8 cellular contexts compared by ENCODE assay signal in the genomic region with DNA sequence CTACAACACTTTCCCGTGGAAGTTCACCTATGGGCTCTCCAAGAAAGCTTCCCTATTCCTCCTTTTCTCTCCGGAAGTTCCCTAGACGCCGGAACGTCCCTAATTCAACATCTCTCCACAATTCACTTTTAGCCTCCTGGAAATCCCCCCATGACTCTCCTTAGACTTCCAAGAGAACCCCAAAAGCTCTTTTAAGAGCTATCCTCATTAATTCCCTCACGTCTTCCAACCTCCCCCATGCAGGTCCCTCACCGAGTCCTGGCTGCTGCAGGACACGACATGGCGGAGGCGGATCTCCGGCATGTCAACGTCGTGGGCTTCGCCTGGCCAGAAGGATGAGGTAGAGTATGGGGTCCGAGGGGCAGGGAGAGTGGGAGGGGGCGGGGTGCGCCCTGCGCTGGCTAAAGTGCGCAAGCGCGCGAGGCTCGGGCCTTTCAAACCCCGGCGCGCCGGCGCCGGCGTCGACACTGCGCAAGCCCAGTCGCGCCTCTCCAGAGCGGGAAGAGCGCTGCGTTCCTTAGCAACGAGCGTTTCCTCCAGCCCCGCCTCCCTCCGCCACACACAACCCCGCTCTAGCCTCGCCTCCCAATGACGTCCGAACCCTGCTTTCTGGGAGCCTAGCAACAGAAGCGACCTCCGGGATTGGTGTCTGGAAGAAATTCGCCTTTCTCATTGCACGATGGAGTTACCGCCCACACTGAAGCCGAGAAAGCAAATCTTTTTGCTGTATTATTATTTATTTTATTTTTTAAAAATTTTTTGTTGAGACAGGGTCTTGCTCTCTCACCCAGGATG. TPM values are rescaled to one million over a fixed set of nuclear protein-coding genes. Genes with fewer than 3 reads are reported as not detected.
DNase-seq lines count a peak whose midpoint lies in the region; ATAC-seq and TF ChIP-seq lines count a peak whose summit lies in the region.

A gene (plus strand): TSS at position 646 of the 795 bp plus-strand sequence. CDS start 1,391 bp downstream, outside the sequence.
A gene with protein sequence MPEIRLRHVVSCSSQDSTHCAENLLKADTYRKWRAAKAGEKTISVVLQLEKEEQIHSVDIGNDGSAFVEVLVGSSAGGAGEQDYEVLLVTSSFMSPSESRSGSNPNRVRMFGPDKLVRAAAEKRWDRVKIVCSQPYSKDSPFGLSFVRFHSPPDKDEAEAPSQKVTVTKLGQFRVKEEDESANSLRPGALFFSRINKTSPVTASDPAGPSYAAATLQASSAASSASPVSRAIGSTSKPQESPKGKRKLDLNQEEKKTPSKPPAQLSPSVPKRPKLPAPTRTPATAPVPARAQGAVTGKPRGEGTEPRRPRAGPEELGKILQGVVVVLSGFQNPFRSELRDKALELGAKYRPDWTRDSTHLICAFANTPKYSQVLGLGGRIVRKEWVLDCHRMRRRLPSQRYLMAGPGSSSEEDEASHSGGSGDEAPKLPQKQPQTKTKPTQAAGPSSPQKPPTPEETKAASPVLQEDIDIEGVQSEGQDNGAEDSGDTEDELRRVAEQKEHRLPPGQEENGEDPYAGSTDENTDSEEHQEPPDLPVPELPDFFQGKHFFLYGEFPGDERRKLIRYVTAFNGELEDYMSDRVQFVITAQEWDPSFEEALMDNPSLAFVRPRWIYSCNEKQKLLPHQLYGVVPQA (minus strand): TSS at position 372 of the 795 bp plus-strand sequence. CDS start 69 bp downstream, at position 303.

- peak within 1 kb of the TSS; percentile 100 for H2AFZ ChIP-seq in PC-3 (ENCODE audit: low read length)

- peak; percentile 95 for DNase-seq in DMS114 treated with DMSO at 0.1 percent for 48 hours (lab: John Stamatoyannopoulos, UW; ENCODE audit: unreplicated experiment)
- DNase-seq in PC-3, result peak; percentile 97
- DNase-seq in activated T-cell treated with anti-CD3 and anti-CD28 coated beads, Interleukin-2, amount 50 U/mL, for 24 hours, result peak; percentile 94
- peak; percentile 85 to 87 for DNase-seq in stimulated activated CD8-positive, alpha-beta memory T cell treated with anti-CD3 and anti-CD28 coated beads, Interleukin-7, amount 100 ng/mL, for 1 hour (ENCODE audit: low read depth in 2 of 2)

- H3K4me3 ChIP-seq in PC-3 (ENCODE audit: low read length) (peak within 1 kb of the TSS; percentile 100), esophagus (ENCODE audit: low read depth in 1 of 2, low read length in 2 of 2) (peak within 1 kb of the TSS; percentile 68 to 88), mucosa of stomach (ENCODE audit: low read length) (peak within 1 kb of the TSS; percentile 89)

- peaks cover 55% of the 10 kb centered on the region for H3K4me1 Mint-ChIP-seq in activated T-cell treated with anti-CD3 and anti-CD28 coated beads, Interleukin-2, amount 50 U/mL, for 24 hours (ENCODE audit: low read depth)

- ATAC-seq in GM21576 (IDR thresholded peaks at IDR 0.05; ENCODE audit: unreplicated experiment) (peak; percentile 94), PC-3 (peak; percentile 99)

- H3K4me2 ChIP-seq in PC-3 (ENCODE audit: low read length), result peak within 1 kb of the TSS; percentile 100

- peak within 1 kb of the TSS; percentile 96 for H3K27ac Mint-ChIP-seq in activated T-cell treated with anti-CD3 and anti-CD28 coated beads, Interleukin-2, amount 50 U/mL, for 24 hours

- TF ChIP-seq CTCF in PC-3 (conservative IDR thresholded peaks at IDR 0.05; ENCODE audit: low read depth, low read length), result no peak

- peaks cover 15% of the 10 kb centered on the region for H3K79me2 ChIP-seq in PC-3 (ENCODE audit: low read length)

- H4K20me1 ChIP-seq in PC-3 (ENCODE audit: low read length), result no peaks in the 10 kb centered on the region

- POLR2A ChIA-PET in PC-3 (lab: Charles Lee; ENCODE audit: unreplicated experiment), result interaction anchor here (0.6 kb wide), 1 partner anchor 84 kb away, joined by 4 read pairs; no protein-coding TSS in a partner anchor

- intact Hi-C loops in PC-3 (cut with micrococcal nuclease), result loop anchor here (1.0 kb wide), 1 partner anchor 21 kb away; a partner anchor contains a TSS

- peak within 1 kb of the TSS; percentile 57 for H3K27ac ChIP-seq in PC-3 (ENCODE audit: low read length)
- peak within 1 kb of the TSS; percentile 77 to 84 for H3K27ac ChIP-seq in esophagus (ENCODE audit: low read depth in 2 of 2, low read length in 1 of 2)

- H3K4me1 ChIP-seq in PC-3 (ENCODE audit: insufficient read depth, low read length), result peaks cover 9% of the 10 kb centered on the region
- peaks cover 7 to 13% of the 10 kb centered on the region in 2 donors for H3K4me1 ChIP-seq in esophagus (ENCODE audit: control insufficient read depth in 2 of 2, insufficient read depth in 2 of 2, low read length in 1 of 2)
- H3K4me1 ChIP-seq in mucosa of stomach (ENCODE audit: control insufficient read depth, insufficient read depth, low read length), result peaks cover 35% of the 10 kb centered on the region

- H3K27me3 Mint-ChIP-seq in activated T-cell treated with anti-CD3 and anti-CD28 coated beads, Interleukin-2, amount 50 U/mL, for 24 hours, result no peaks in the 10 kb centered on the region

- CTCF ChIA-PET in PC-3 (lab: Charles Lee), result interaction anchor here (0.6 kb wide), 1 partner anchor 182 kb away, joined by 10 read pairs; no protein-coding TSS in a partner anchor

- peaks cover 35% of the 10 kb centered on the region for H3K36me3 Mint-ChIP-seq in activated T-cell treated with anti-CD3 and anti-CD28 coated beads, Interleukin-2, amount 50 U/mL, for 24 hours (ENCODE audit: low read depth)

- H3K27me3 ChIP-seq in PC-3 (ENCODE audit: low read length) (no peaks in the 10 kb centered on the region), esophagus (ENCODE audit: control insufficient read depth in 1 of 2, insufficient read depth in 2 of 2, low read length in 2 of 2) (no peaks in the 10 kb centered on the region), mucosa of stomach (ENCODE audit: control insufficient read depth, insufficient read depth, low read length) (no peaks in the 10 kb centered on the region)

- H3K9me3 ChIP-seq in PC-3 (ENCODE audit: low read length), result no peaks in the 10 kb centered on the region
- H3K9me3 ChIP-seq in esophagus (ENCODE audit: control insufficient read depth in 2 of 2, insufficient read depth in 1 of 2, low read depth in 1 of 2, low read length in 1 of 2), result no peaks in the 10 kb centered on the region
- H3K9me3 ChIP-seq in mucosa of stomach (ENCODE audit: control insufficient read depth, low read length), result no peaks in the 10 kb centered on the region

- no peak for TF ChIP-seq RAD21 in Ishikawa (IDR thresholded peaks at IDR 0.05; ENCODE audit: low read depth)

- H3K9me3 Mint-ChIP-seq in activated T-cell treated with anti-CD3 and anti-CD28 coated beads, Interleukin-2, amount 50 U/mL, for 24 hours, result no peaks in the 10 kb centered on the region

- peak within 1 kb of the TSS; percentile 96 for H3K4me3 Mint-ChIP-seq in activated T-cell treated with anti-CD3 and anti-CD28 coated beads, Interleukin-2, amount 50 U/mL, for 24 hours

- TF ChIP-seq EP300 in Ishikawa (IDR thresholded peaks at IDR 0.05; ENCODE audit: borderline replicate concordance), result no peak

- H3K36me3 ChIP-seq in PC-3 (ENCODE audit: low read depth, low read length) (no peaks in the 10 kb centered on the region), esophagus (ENCODE audit: control insufficient read depth in 2 of 2, insufficient read depth in 2 of 2, low read length in 1 of 2) (peaks cover 0 to 2% of the 10 kb centered on the region in 2 donors), mucosa of stomach (ENCODE audit: control insufficient read depth, insufficient read depth, low read length) (no peaks in the 10 kb centered on the region)

- H3F3A ChIP-seq in PC-3 (ENCODE audit: low read length, unreplicated experiment), result no peaks in the 10 kb centered on the region

- H3K9ac ChIP-seq in PC-3 (ENCODE audit: low read length) (peak within 1 kb of the TSS; percentile 99), mucosa of stomach (ENCODE audit: low read length) (peak within 1 kb of the TSS; percentile 92)

- 0% methylated on average over 51 of the region's 51 CpGs for WGBS in esophagus, 2 donors

- H3K9me2 ChIP-seq in PC-3 (replicated peaks; ENCODE audit: low read length), result no peaks in the 10 kb centered on the region

- TSS peak; percentile 67 for BruUV-seq in PC-3 (replicated peaks; lab: Mats Ljungman, UMichigan)

TF ChIP-seq in Ishikawa, 13 proteins besides CTCF, POLR2A, EP300 and RAD21 (continues in another document):
- TF ChIP-seq, protein P1, sequence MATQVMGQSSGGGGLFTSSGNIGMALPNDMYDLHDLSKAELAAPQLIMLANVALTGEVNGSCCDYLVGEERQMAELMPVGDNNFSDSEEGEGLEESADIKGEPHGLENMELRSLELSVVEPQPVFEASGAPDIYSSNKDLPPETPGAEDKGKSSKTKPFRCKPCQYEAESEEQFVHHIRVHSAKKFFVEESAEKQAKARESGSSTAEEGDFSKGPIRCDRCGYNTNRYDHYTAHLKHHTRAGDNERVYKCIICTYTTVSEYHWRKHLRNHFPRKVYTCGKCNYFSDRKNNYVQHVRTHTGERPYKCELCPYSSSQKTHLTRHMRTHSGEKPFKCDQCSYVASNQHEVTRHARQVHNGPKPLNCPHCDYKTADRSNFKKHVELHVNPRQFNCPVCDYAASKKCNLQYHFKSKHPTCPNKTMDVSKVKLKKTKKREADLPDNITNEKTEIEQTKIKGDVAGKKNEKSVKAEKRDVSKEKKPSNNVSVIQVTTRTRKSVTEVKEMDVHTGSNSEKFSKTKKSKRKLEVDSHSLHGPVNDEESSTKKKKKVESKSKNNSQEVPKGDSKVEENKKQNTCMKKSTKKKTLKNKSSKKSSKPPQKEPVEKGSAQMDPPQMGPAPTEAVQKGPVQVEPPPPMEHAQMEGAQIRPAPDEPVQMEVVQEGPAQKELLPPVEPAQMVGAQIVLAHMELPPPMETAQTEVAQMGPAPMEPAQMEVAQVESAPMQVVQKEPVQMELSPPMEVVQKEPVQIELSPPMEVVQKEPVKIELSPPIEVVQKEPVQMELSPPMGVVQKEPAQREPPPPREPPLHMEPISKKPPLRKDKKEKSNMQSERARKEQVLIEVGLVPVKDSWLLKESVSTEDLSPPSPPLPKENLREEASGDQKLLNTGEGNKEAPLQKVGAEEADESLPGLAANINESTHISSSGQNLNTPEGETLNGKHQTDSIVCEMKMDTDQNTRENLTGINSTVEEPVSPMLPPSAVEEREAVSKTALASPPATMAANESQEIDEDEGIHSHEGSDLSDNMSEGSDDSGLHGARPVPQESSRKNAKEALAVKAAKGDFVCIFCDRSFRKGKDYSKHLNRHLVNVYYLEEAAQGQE (IDR thresholded peaks at IDR 0.05; ENCODE audit: low read depth), result no peak
- TF ChIP-seq YY1 (IDR thresholded peaks at IDR 0.05; ENCODE audit: low read depth) (no peak), CREB1 (IDR thresholded peaks at IDR 0.05; ENCODE audit: low read depth) (peak; percentile 77; the same call in 1 of the 2 replicates), TAF1 (IDR thresholded peaks at IDR 0.05; ENCODE audit: low read depth) (peak; percentile 63; the same call in 1 of the 2 replicates)
- TF ChIP-seq, protein P2, sequence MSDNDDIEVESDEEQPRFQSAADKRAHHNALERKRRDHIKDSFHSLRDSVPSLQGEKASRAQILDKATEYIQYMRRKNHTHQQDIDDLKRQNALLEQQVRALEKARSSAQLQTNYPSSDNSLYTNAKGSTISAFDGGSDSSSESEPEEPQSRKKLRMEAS (IDR thresholded peaks at IDR 0.05), result peak; percentile 71; the same call in 1 of the 2 replicates

RNA-seq across cellular contexts. Expression of the first gene that starts in this region (rescaled TPM):
- total RNA-seq in PC-3 (2014; rRNA removed), result 0.18 TPM in 1 of 2 replicates, not detected in the other
- 10 to 100 TPM; 13.5 to 17.6 TPM for polyA plus RNA-seq in esophagus

RNA-seq across cellular contexts. Expression of the second gene that starts in this region (rescaled TPM):
- 23.4 and 43.1 TPM in 2 replicates for total RNA-seq in PC-3 (2014; rRNA removed)
- 10 to 100 TPM; 13.7 to 14.4 TPM for polyA plus RNA-seq in esophagus

Comparison
In these comparisons a context has a peak if more than half of its experiments do, and no peak if none do; other contexts are left out.
1. Peak in every context shown above with its lines: DNase-seq, ATAC-seq, H3K4me3 ChIP-seq and H3K27ac ChIP-seq.